Comparison of ENCODE assay signal across 13 cellular contexts in genomic region chr11:70501026-70501901, GRCh38.
DNase-seq lines count a peak whose midpoint lies in the region; ATAC-seq and TF ChIP-seq lines count a peak whose summit lies in the region.
"Had no signal": no experiment of that assay in that cellular context is flagged by ENCODE, and none has a peak within 500 bp of the region (broad histone marks: within the 10 kb centered on the region; RNA-seq: fewer than 3 reads in every experiment).

No MANE protein-coding gene starts in this region.

- no peak for TF ChIP-seq CTCF in CD14-positive monocyte (IDR thresholded peaks at IDR 0.05)
- no peak for TF ChIP-seq CTCF in dorsolateral prefrontal cortex (IDR thresholded peaks at IDR 0.05 in 54 of 56, conservative IDR thresholded peaks at IDR 0.05 in 2 of 56; ENCODE audit: low read depth in 1 of 56, partially characterized antibody in 56 of 56)

- peaks cover 0 to 6% (median 2%) of the 10 kb centered on the region in 3 donors for H3K27me3 Mint-ChIP-seq in CD14-positive monocyte (ENCODE audit: low read depth in 3 of 3)
- H3K27me3 Mint-ChIP-seq: activated CD8-positive, alpha-beta T cell treated with anti-CD3 and anti-CD28 coated beads for 36 hours had no signal

- H3K27me3 ChIP-seq in MG63 = no peaks in the 10 kb centered on the region
- H3K27me3 ChIP-seq in dorsolateral prefrontal cortex = no peaks in the 10 kb centered on the region

- intact Hi-C loops in CD14-positive monocyte (cut with micrococcal nuclease) = no loop called here
- intact Hi-C loops in dorsolateral prefrontal cortex (cut with DNase I) = no loop called here

- H3K4me3 ChIP-seq in MG63 = no peak overlapping the region
- no peak overlapping the region for H3K4me3 ChIP-seq in dorsolateral prefrontal cortex
- H3K4me3 ChIP-seq: mucosa of descending colon had no signal

- H3K4me1 Mint-ChIP-seq in CD14-positive monocyte = no peaks in the 10 kb centered on the region

- DNase-seq in CD14-positive monocyte (ENCODE audit: low spot score) = peak; percentile 36
- DNase-seq in MG63 = peak; percentile 83
- peak in 6 of 10 donors; percentile 17 to 63 (median 47) for DNase-seq in dorsolateral prefrontal cortex
- DNase-seq in mucosa of gallbladder (ENCODE audit: low spot score) = peak; percentile 25
- DNase-seq in glomerular visceral epithelial cell (ENCODE audit: extremely low spot score) = no peak
- no peak for DNase-seq in HK-2 (ENCODE audit: unreplicated experiment)
- DNase-seq: activated CD8-positive, alpha-beta T cell treated with anti-CD3 and anti-CD28 coated beads for 36 hours; activated effector memory CD4-positive, alpha-beta T cell treated with anti-CD3 and anti-CD28 coated beads, Interleukin-2, amount 50 U/mL, for 16 hours; effector CD8-positive, alpha-beta T cell; NCI-H2081 treated with DMSO at 0.1 percent for 48 hours had no signal

- H3K36me3 ChIP-seq in MG63 = no peaks in the 10 kb centered on the region

- H3K27ac Mint-ChIP-seq in CD14-positive monocyte = no peak overlapping the region
- H3K27ac Mint-ChIP-seq: activated CD8-positive, alpha-beta T cell treated with anti-CD3 and anti-CD28 coated beads for 36 hours had no signal

- H3K9me3 ChIP-seq in MG63 = no peaks in the 10 kb centered on the region
- H3K9me3 ChIP-seq: mucosa of descending colon had no signal

- no peaks in the 10 kb centered on the region for H3K36me3 Mint-ChIP-seq in CD14-positive monocyte

- ATAC-seq in HG03460 (IDR thresholded peaks at IDR 0.05; ENCODE audit: unreplicated experiment) (no peak), GM21526 (IDR thresholded peaks at IDR 0.05; ENCODE audit: low FRiP score, unreplicated experiment) (no peak)
- ATAC-seq: activated CD8-positive, alpha-beta T cell treated with anti-CD3 and anti-CD28 coated beads for 36 hours; mucosa of descending colon had no signal

- peaks cover 0 to 3% (median 0%) of the 10 kb centered on the region in 7 donors for H3K9me3 Mint-ChIP-seq in CD14-positive monocyte
- H3K9me3 Mint-ChIP-seq: activated CD8-positive, alpha-beta T cell treated with anti-CD3 and anti-CD28 coated beads for 36 hours had no signal

- no peak overlapping the region for H3K4me3 Mint-ChIP-seq in CD14-positive monocyte
- H3K4me3 Mint-ChIP-seq: activated CD8-positive, alpha-beta T cell treated with anti-CD3 and anti-CD28 coated beads for 36 hours had no signal

- peak overlapping the region in 44 of 59 donors; percentile 1 to 83 (median 42) for H3K27ac ChIP-seq in dorsolateral prefrontal cortex

Comparison
In these comparisons a context has a peak if more than half of its experiments do, and no peak if none do; other contexts are left out.
1. DNase-seq: peak in CD14-positive monocyte (single experiment), MG63 (single experiment), dorsolateral prefrontal cortex (6 of 10) and mucosa of gallbladder (single experiment); none in glomerular visceral epithelial cell (single experiment) and HK-2 (single experiment).